In the genomic region with DNA sequence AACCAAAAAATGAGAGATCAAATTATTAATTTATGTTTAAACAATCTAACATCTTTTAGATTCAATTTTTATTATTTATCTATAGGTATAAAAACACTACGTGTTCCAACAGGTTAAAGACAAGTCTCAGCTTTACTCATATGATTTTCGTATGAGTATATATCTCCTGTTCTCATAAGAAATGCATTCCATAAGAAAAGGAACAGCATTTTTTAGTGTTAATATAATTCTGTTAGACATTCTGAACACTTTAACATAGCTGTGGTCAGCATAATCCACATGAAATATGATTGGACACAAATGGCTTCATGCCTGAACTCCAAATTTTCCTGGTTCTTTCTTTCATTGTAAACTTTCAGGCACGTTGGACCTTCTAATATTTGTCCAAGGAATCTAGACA, we compare ENCODE assay signal across 24 cellular contexts.
"Had no signal": no experiment of that assay in that cellular context is flagged by ENCODE, and none has a peak within 500 bp of the region (broad histone marks: within the 10 kb centered on the region; RNA-seq: fewer than 3 reads in every experiment).

No MANE protein-coding gene starts in this region.

- H3K9me3 ChIP-seq: gastrocnemius medialis, ovary, prostate gland, upper lobe of left lung had no signal

- H3K4me3 ChIP-seq: cardiac muscle cell, gastrocnemius medialis, left ventricle myocardium inferior, ovary, prostate gland, right atrium auricular region, thoracic aorta, upper lobe of left lung had no signal

- ATAC-seq: esophagus mucosa; gastrocnemius medialis; naive thymus-derived CD8-positive, alpha-beta T cell; WTC11 had no signal

- H3K4me1 ChIP-seq: gastrocnemius medialis, left ventricle myocardium inferior, prostate gland, right atrium auricular region, upper lobe of left lung had no signal

- H3K36me3 ChIP-seq: cardiac muscle cell, gastrocnemius medialis, left ventricle myocardium inferior, ovary, prostate gland, right atrium auricular region, thoracic aorta, upper lobe of left lung had no signal

- H3K4me3 Mint-ChIP-seq: activated naive CD8-positive, alpha-beta T cell treated with anti-CD3 and anti-CD28 coated beads, Interleukin-2, amount 10 ng/mL, durations not matched to agents 7 days and 5 days; dendritic cell treated with granulocyte-macrophage colony-stimulating factor and Interleukin-4, amounts not matched to agents 40 ng/mL and 50 ng/mL, for 4 days; mesothelial cell of epicardium; naive thymus-derived CD8-positive, alpha-beta T cell; T-helper 1 cell treated with Interleukin-12 subunit alpha and Interleukin-12 subunit beta and Interleukin-4 antibody, amounts not matched to agents 30 μg/mL and 1 μg/mL, for 36 hours; WTC11 had no signal

- H3K4me1 Mint-ChIP-seq: activated naive CD8-positive, alpha-beta T cell treated with anti-CD3 and anti-CD28 coated beads, Interleukin-2, amount 10 ng/mL, durations not matched to agents 7 days and 5 days; naive thymus-derived CD8-positive, alpha-beta T cell had no signal

- H3K27me3 Mint-ChIP-seq: activated naive CD8-positive, alpha-beta T cell treated with anti-CD3 and anti-CD28 coated beads, Interleukin-2, amount 10 ng/mL, durations not matched to agents 7 days and 5 days; dendritic cell treated with granulocyte-macrophage colony-stimulating factor and Interleukin-4, amounts not matched to agents 40 ng/mL and 50 ng/mL, for 4 days had no signal

- DNase-seq: activated CD8-positive, alpha-beta memory T cell treated with anti-CD3 and anti-CD28 coated beads, Interleukin-2, amount 50 U/mL, for 48 hours; activated naive CD4-positive, alpha-beta T cell treated with Interleukin-2 at 50 U/mL for 16 hours; activated naive CD8-positive, alpha-beta T cell treated with anti-CD3 and anti-CD28 coated beads, Interleukin-2, amount 10 ng/mL, durations not matched to agents 7 days and 5 days; activated T-cell treated with anti-CD3 and anti-CD28 coated beads, Interleukin-2, amount 50 U/mL, for 48 hours; effector CD4-positive, alpha-beta T cell; gastrocnemius medialis; head of caudate nucleus; hypothalamus; left ventricle myocardium inferior; naive thymus-derived CD8-positive, alpha-beta T cell; ovary; stimulated activated CD4-positive, alpha-beta T cell treated with anti-CD3 and anti-CD28 coated beads, Interleukin-4, amount 100 ng/mL, for 24 hours; stimulated activated naive CD4-positive, alpha-beta T cell treated with Interleukin-2 at 50 U/mL for 16 hours; T1000; upper lobe of left lung had no signal

- H3K27me3 ChIP-seq: cardiac muscle cell, gastrocnemius medialis, ovary, right atrium auricular region, upper lobe of left lung had no signal

- H3K27ac Mint-ChIP-seq: activated naive CD8-positive, alpha-beta T cell treated with anti-CD3 and anti-CD28 coated beads, Interleukin-2, amount 10 ng/mL, durations not matched to agents 7 days and 5 days; dendritic cell treated with granulocyte-macrophage colony-stimulating factor and Interleukin-4, amounts not matched to agents 40 ng/mL and 50 ng/mL, for 4 days; naive thymus-derived CD8-positive, alpha-beta T cell; T-helper 1 cell treated with Interleukin-12 subunit alpha and Interleukin-12 subunit beta and Interleukin-4 antibody, amounts not matched to agents 30 μg/mL and 1 μg/mL, for 36 hours; WTC11 had no signal

- H3K36me3 Mint-ChIP-seq: activated naive CD8-positive, alpha-beta T cell treated with anti-CD3 and anti-CD28 coated beads, Interleukin-2, amount 10 ng/mL, durations not matched to agents 7 days and 5 days had no signal

- H3K27ac ChIP-seq: cardiac muscle cell, gastrocnemius medialis, left ventricle myocardium inferior, ovary, prostate gland, right atrium auricular region, thoracic aorta, upper lobe of left lung had no signal
